1 cellular context compared by ENCODE assay signal in the genomic region with DNA sequence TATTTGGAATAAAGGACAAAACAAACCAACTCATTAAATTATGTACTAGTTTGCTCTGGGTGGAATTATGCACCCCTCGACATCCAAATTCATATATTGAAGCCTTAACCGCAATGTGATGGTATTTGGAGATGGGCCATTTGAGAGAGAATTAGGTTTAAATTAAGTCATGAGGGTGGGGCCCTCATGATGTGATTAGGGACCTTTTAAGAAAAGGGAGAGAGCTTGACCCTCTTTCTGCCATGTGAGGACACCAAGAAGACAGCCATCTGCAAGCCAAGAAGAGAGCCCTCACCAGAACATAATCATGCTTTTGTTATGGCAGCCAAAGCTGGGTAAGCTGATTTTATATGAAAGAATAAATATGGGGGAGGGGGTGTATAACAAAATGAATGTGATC.
TF ChIP-seq lines count a peak whose summit lies in the region.

No MANE protein-coding gene starts in this region.

TF ChIP-seq in endothelial cell of umbilical vein, 7 proteins besides CTCF, POLR2A, EP300 and RAD21 (continued from another document):
- TF ChIP-seq GATA2 (IDR thresholded peaks at IDR 0.05; ENCODE audit: insufficient read depth, insufficient read length, low read depth, low read length) (no peak), FOS (IDR thresholded peaks at IDR 0.05; ENCODE audit: borderline replicate concordance, insufficient read depth, low read length) (no peak), MYC (IDR thresholded peaks at IDR 0.05; ENCODE audit: low read depth, low read length) (no peak), POLR2AphosphoS5 (IDR thresholded peaks at IDR 0.05; ENCODE audit: insufficient read depth, low read depth, low read length) (no peak)
